ENCODE assay signal across 9 cellular contexts in the genomic region with DNA sequence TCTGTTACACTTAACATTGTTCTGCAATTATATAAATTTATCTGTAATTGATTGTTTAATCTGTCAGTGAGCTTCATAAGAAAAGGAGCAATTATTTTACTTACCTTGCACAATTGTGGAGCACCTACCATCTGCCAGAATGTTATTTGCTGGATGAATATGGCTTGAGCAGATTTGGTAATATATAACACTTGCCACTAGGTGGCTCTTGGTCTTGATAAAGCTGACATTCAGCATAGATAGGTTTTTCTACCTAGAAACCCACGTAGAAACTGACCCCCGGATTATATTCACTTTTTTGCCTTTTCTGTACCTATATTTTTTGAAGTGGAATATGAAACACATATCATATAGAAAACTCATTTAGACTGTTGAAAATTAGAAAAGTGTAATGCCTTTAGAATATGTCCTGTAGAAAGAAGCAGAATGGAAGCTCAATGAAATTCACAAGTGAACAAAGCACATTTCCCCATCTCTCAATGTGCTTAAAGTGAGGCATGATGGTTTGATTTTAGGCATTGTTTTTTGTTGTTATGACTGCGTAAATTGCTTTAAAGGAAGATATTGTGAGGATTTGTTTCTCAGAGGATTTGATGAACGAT. TPM values are rescaled to one million over a fixed set of nuclear protein-coding genes. Genes with fewer than 3 reads are reported as not detected.
DNase-seq lines count a peak whose midpoint lies in the region; ATAC-seq and TF ChIP-seq lines count a peak whose summit lies in the region.
"Had no signal": no experiment of that assay in that cellular context is flagged by ENCODE, and none has a peak within 500 bp of the region (broad histone marks: within the 10 kb centered on the region; RNA-seq: fewer than 3 reads in every experiment).

No MANE protein-coding gene starts in this region.

- TF ChIP-seq POLR2A in body of pancreas (IDR thresholded peaks at IDR 0.05), result no peak

- ATAC-seq in GM19023 (IDR thresholded peaks at IDR 0.05; ENCODE audit: unreplicated experiment) (peak; percentile 65), HG03469 (IDR thresholded peaks at IDR 0.05; ENCODE audit: unreplicated experiment) (peak; percentile 68), body of pancreas (peak; percentile 82)
- ATAC-seq in stimulated activated naive CD8-positive, alpha-beta T cell treated with anti-CD3 and anti-CD28 coated beads, Interleukin-15, amount 100 ng/mL, for 72 hours, result peak; percentile 72

- H3K27me3 ChIP-seq in body of pancreas, result no peaks in the 10 kb centered on the region
- H3K27me3 ChIP-seq in iPS-20b (ENCODE audit: insufficient read depth, low read length), result no peaks in the 10 kb centered on the region

- peak overlapping the region in 1 of 2 donors; percentile 87 for H3K27ac Mint-ChIP-seq in stimulated activated naive CD8-positive, alpha-beta T cell treated with anti-CD3 and anti-CD28 coated beads, Interleukin-15, amount 100 ng/mL, for 72 hours

- no peaks in the 10 kb centered on the region for H3K27me3 Mint-ChIP-seq in stimulated activated naive CD8-positive, alpha-beta T cell treated with anti-CD3 and anti-CD28 coated beads, Interleukin-15, amount 100 ng/mL, for 72 hours

- WGBS in body of pancreas, 2 donors, result 41 to 43% methylated on average over 4 of the region's 4 CpGs

- no peak overlapping the region for H3K9ac ChIP-seq in iPS-20b (ENCODE audit: low read depth, low read length)

- H3K4me3 ChIP-seq in body of pancreas, result no peak overlapping the region
- peak overlapping the region; percentile 43 for H3K4me3 ChIP-seq in iPS-20b (ENCODE audit: low read length)
- H3K4me3 ChIP-seq: SK-N-MC had no signal

- H3K4me1 ChIP-seq in body of pancreas, result peaks cover 29% of the 10 kb centered on the region
- peaks cover 23% of the 10 kb centered on the region for H3K4me1 ChIP-seq in iPS-20b (ENCODE audit: insufficient read depth, low read length)

- H3K9me3 Mint-ChIP-seq in stimulated activated naive CD8-positive, alpha-beta T cell treated with anti-CD3 and anti-CD28 coated beads, Interleukin-15, amount 100 ng/mL, for 72 hours, result no peaks in the 10 kb centered on the region

- H3K27ac ChIP-seq in body of pancreas (no peak overlapping the region), iPS-20b (ENCODE audit: low read length) (peak overlapping the region; percentile 31)
- H3K27ac ChIP-seq: SK-N-MC had no signal

- TF ChIP-seq CTCF in body of pancreas (IDR thresholded peaks at IDR 0.05), result peak; percentile 49 to 80 (median 70)

- intact Hi-C loops in body of pancreas (cut with DNase I), result loop anchor here (10.0 kb wide), 1 partner anchor 75 kb away; no protein-coding TSS in a partner anchor

- peaks cover 41% of the 10 kb centered on the region for H3K4me1 Mint-ChIP-seq in stimulated activated naive CD8-positive, alpha-beta T cell treated with anti-CD3 and anti-CD28 coated beads, Interleukin-15, amount 100 ng/mL, for 72 hours

- H3K4me3 Mint-ChIP-seq in stimulated activated naive CD8-positive, alpha-beta T cell treated with anti-CD3 and anti-CD28 coated beads, Interleukin-15, amount 100 ng/mL, for 72 hours, result no peak overlapping the region

- H3K36me3 ChIP-seq in body of pancreas (replicated peaks in 1 of 2; ENCODE audit: insufficient read depth in 1 of 2, low read depth in 2 of 2) (no peaks in the 10 kb centered on the region), iPS-20b (ENCODE audit: insufficient read depth, low read depth, low read length) (no peaks in the 10 kb centered on the region)

- H3K9me3 ChIP-seq in body of pancreas, result no peaks in the 10 kb centered on the region
- no peaks in the 10 kb centered on the region for H3K9me3 ChIP-seq in iPS-20b (ENCODE audit: insufficient read depth, low read depth, low read length)

- DNase-seq in COLO668 (lab: John Stamatoyannopoulos, UW; ENCODE audit: unreplicated experiment), result peak; percentile 11
- peak; percentile 32 to 71 for DNase-seq in NCI-H526 (lab: John Stamatoyannopoulos, UW)
- peak in 1 of 4 donors; percentile 43 for DNase-seq in body of pancreas
- DNase-seq in stimulated activated naive CD8-positive, alpha-beta T cell treated with anti-CD3 and anti-CD28 coated beads, Interleukin-15, amount 100 ng/mL, for 72 hours, result no peak
- no peak for DNase-seq in UCSD-AML1 (lab: John Stamatoyannopoulos, UW; ENCODE audit: unreplicated experiment)

RNA-seq across cellular contexts. Expression of a gene that starts 9.5 kb away (rescaled TPM):
- 10 to 100 TPM; 32.7 to 37.9 TPM for total RNA-seq in body of pancreas

Comparison
In these comparisons a context has a peak if more than half of its experiments do, and no peak if none do; other contexts are left out.
1. DNase-seq: peak in COLO668 (single experiment) and NCI-H526 (2 of 2); none in stimulated activated naive CD8-positive, alpha-beta T cell treated with anti-CD3 and anti-CD28 coated beads, Interleukin-15, amount 100 ng/mL, for 72 hours (0 of 2) and UCSD-AML1 (single experiment).
2. Peak in every context shown above with its lines, with median percentiles within 50 percentile points of each other: ATAC-seq.